18 cellular contexts compared by ENCODE assay signal in genomic region chr13:36536546-36536945, GRCh38.
DNase-seq lines count a peak whose midpoint lies in the region; ATAC-seq and TF ChIP-seq lines count a peak whose summit lies in the region.
"Had no signal": no experiment of that assay in that cellular context is flagged by ENCODE, and none has a peak within 500 bp of the region (broad histone marks: within the 10 kb centered on the region; RNA-seq: fewer than 3 reads in every experiment).

No MANE protein-coding gene starts in this region.

- TF ChIP-seq CTCF in GM23338 (conservative IDR thresholded peaks at IDR 0.05; ENCODE audit: low read depth in 2 of 2): no peak

- H3K9me2 ChIP-seq in GM23338 (ENCODE audit: insufficient read depth): peaks cover 6% of the 10 kb centered on the region; the same call in 1 of the 2 replicates

- no peak overlapping the region for H3K4me3 ChIP-seq in SJCRH30
- no peak overlapping the region for H3K4me3 ChIP-seq in GM23338
- H3K4me3 ChIP-seq: GM12878, GM23248 had no signal

- peaks cover 19% of the 10 kb centered on the region for H3K36me3 Mint-ChIP-seq in GM23338 (ENCODE audit: low read depth)
- H3K36me3 Mint-ChIP-seq: CD14-positive monocyte had no signal

- no peaks in the 10 kb centered on the region for H3K36me3 ChIP-seq in SJCRH30
- H3K36me3 ChIP-seq in GM23338 (ENCODE audit: insufficient read depth): no peaks in the 10 kb centered on the region

- peaks cover 9% of the 10 kb centered on the region for H3K4me1 Mint-ChIP-seq in GM23338
- H3K4me1 Mint-ChIP-seq: T-helper 17 cell had no signal

- H3K4me2 ChIP-seq in GM23338: no peak overlapping the region

- H3K27ac Mint-ChIP-seq in GM23338: no peak overlapping the region
- H3K27ac Mint-ChIP-seq: CD14-positive monocyte, T-helper 17 cell had no signal

- no peak for ATAC-seq in GM23338
- ATAC-seq: GM12878, PC-3, T-helper 17 cell had no signal

- DNase-seq in NCI-H187 treated with DMSO at 0.1 percent for 48 hours (lab: John Stamatoyannopoulos, UW): peak; percentile 30
- no peak for DNase-seq in NCI-H187 (lab: John Stamatoyannopoulos, UW)
- DNase-seq in COR-L47 (lab: John Stamatoyannopoulos, UW): peak; percentile 71
- DNase-seq in NCI-H1092 treated with DMSO at 0.1 percent for 48 hours (lab: John Stamatoyannopoulos, UW): peak; percentile 88
- DNase-seq in SJCRH30: peak; percentile 13 to 65
- DNase-seq in middle frontal gyrus (ENCODE audit: extremely low spot score, low spot score): no peak
- no peak for DNase-seq in GM23338 (ENCODE audit: low spot score)
- no peak for DNase-seq in hypothalamus (lab: John Stamatoyannopoulos, UW)
- DNase-seq: 8988T, GM23248, HCEC 1CT, NCI-H2107, NCI-H446 treated with DMSO at 0.1 percent for 48 hours, PC-3, RPMI8226, T-helper 17 cell had no signal

- H3K27me3 ChIP-seq in SJCRH30 (no peaks in the 10 kb centered on the region), GM23338 (ENCODE audit: insufficient read depth) (no peaks in the 10 kb centered on the region)

- peaks cover 4% of the 10 kb centered on the region for H3K27me3 Mint-ChIP-seq in GM23338 (ENCODE audit: insufficient read depth, low read depth, poor library complexity)
- H3K27me3 Mint-ChIP-seq: T-helper 17 cell had no signal

- no peaks in the 10 kb centered on the region for H3F3A ChIP-seq in GM23338 (replicated peaks; ENCODE audit: low read depth)

- H3K9me3 ChIP-seq in SJCRH30 (replicated peaks): peaks cover 6% of the 10 kb centered on the region

- H2AFZ ChIP-seq in GM23338: no peak overlapping the region
- H2AFZ ChIP-seq: GM23248 had no signal

- H3K9me3 Mint-ChIP-seq in GM23338: peaks cover 15% of the 10 kb centered on the region

- H4K20me1 ChIP-seq in GM23338 (replicated peaks; ENCODE audit: insufficient read depth): no peaks in the 10 kb centered on the region

- no peak overlapping the region for H3K27ac ChIP-seq in SJCRH30
- H3K27ac ChIP-seq in GM23338 (ENCODE audit: low read depth): no peak overlapping the region
- H3K27ac ChIP-seq: GM23248 had no signal

- no peak overlapping the region for H3K4me3 Mint-ChIP-seq in GM23338
- H3K4me3 Mint-ChIP-seq: CD14-positive monocyte, T-helper 17 cell had no signal

- no peaks in the 10 kb centered on the region for H3K79me2 ChIP-seq in GM23338 (replicated peaks; ENCODE audit: insufficient read depth)

- H3K4me1 ChIP-seq in SJCRH30 (peaks cover 16% of the 10 kb centered on the region; the same call in 1 of the 2 replicates), GM23338 (ENCODE audit: insufficient read depth) (peaks cover 8% of the 10 kb centered on the region; the same call in 1 of the 2 replicates)

TF ChIP-seq in GM23338, 12 proteins besides CTCF, POLR2A, EP300 and RAD21:
- TF ChIP-seq REST (IDR thresholded peaks at IDR 0.05; ENCODE audit: unreplicated experiment): no peak
- TF ChIP-seq CREB1 (CRISPR knock-in tag; IDR thresholded peaks at IDR 0.05; ENCODE audit: low read depth): no peak
- TF ChIP-seq ZNF462 (CRISPR knock-in tag; IDR thresholded peaks at IDR 0.05): no peak
- TF ChIP-seq ZNF114 (CRISPR knock-in tag; IDR thresholded peaks at IDR 0.05): no peak
- no peak for TF ChIP-seq EZH2phosphoT487 (IDR thresholded peaks at IDR 0.05; ENCODE audit: unreplicated experiment)
- TF ChIP-seq ETS1 (IDR thresholded peaks at IDR 0.05): no peak
- no peak for TF ChIP-seq JUNB (IDR thresholded peaks at IDR 0.05; ENCODE audit: unreplicated experiment)
TF ChIP-seq in GM23338: peak in this region for 0.

Comparison
In these comparisons a context has a peak if more than half of its experiments do, and no peak if none do; other contexts are left out.
1. DNase-seq: peak in NCI-H187 treated with DMSO at 0.1 percent for 48 hours (single experiment), COR-L47 (single experiment), NCI-H1092 treated with DMSO at 0.1 percent for 48 hours (single experiment) and SJCRH30 (2 of 2); none in NCI-H187 (0 of 2), middle frontal gyrus (single experiment), GM23338 (single experiment) and hypothalamus (0 of 51).